8 cellular contexts compared by ENCODE assay signal in genomic region chr13:40777166-40777956, GRCh38. TPM values are rescaled to one million over a fixed set of nuclear protein-coding genes. Genes with fewer than 3 reads are reported as not detected.
DNase-seq lines count a peak whose midpoint lies in the region; ATAC-seq and TF ChIP-seq lines count a peak whose summit lies in the region.

No MANE protein-coding gene starts in this region.

- ATAC-seq in HCT116: peak; percentile 88

- H3K27me3 ChIP-seq in HCT116 (ENCODE audit: insufficient read depth, low read length) (no peaks in the 10 kb centered on the region), SJCRH30 (no peaks in the 10 kb centered on the region), breast epithelium (no peaks in the 10 kb centered on the region)

- RAD21 ChIA-PET in HCT116 (lab: Charles Lee; ENCODE audit: low non-redundant PET in 1 of 2, low total read pairs in 2 of 2, uncharacterized antibody in 2 of 2, unreplicated experiment in 2 of 2): no interaction called here

- CTCF ChIA-PET in HCT116 (lab: Charles Lee): interaction anchor here (0.7 to 1.6 kb wide), 20 partner anchors 9 to 1726 kb away, joined by 3 to 11 read pairs (median 4); partner anchors contain the start of genes ELF1 and SLC25A15

- TF ChIP-seq RAD21 in HCT116 (IDR thresholded peaks at IDR 0.05; ENCODE audit: low read depth): peak; percentile 81

- TF ChIP-seq POLR2A in HCT116 (IDR thresholded peaks at IDR 0.05; ENCODE audit: borderline replicate concordance, extremely low read depth, insufficient read depth, insufficient read length): no peak
- no peak for TF ChIP-seq POLR2A in breast epithelium (IDR thresholded peaks at IDR 0.05)

- H3K9ac ChIP-seq in HCT116 (ENCODE audit: low read length): no peak overlapping the region

- H3K4me1 ChIP-seq in HCT116 (ENCODE audit: control insufficient read depth in 1 of 2, insufficient read depth in 2 of 2, low read length in 2 of 2) (peaks cover 12 to 32% of the 10 kb centered on the region in 2 experiments), SJCRH30 (no peaks in the 10 kb centered on the region; the same call in 1 of the 2 replicates), breast epithelium (no peaks in the 10 kb centered on the region)

- no peaks in the 10 kb centered on the region for H3K9me3 ChIP-seq in HCT116 (ENCODE audit: control insufficient read depth in 1 of 2, insufficient read depth in 1 of 2, low read depth in 1 of 2, low read length in 2 of 2)
- H3K9me3 ChIP-seq in SJCRH30 (replicated peaks): no peaks in the 10 kb centered on the region
- H3K9me3 ChIP-seq in breast epithelium: no peaks in the 10 kb centered on the region

- H3K4me2 ChIP-seq in HCT116 (ENCODE audit: low read length): peak overlapping the region; percentile 72

- DNase-seq in activated CD4-positive, alpha-beta T cell treated with anti-CD3 and anti-CD28 coated beads for 48 hours: peak; percentile 47
- DNase-seq in activated CD4-positive, alpha-beta T cell treated with anti-CD3 and anti-CD28 coated beads, Interleukin-2, amount 50 U/mL, for 4 hours: no peak
- DNase-seq in HCT116 (ENCODE audit: low read depth, low spot score): peak; percentile 65
- DNase-seq in SJCRH30: peak; percentile 55 to 80
- no peak for DNase-seq in breast epithelium (ENCODE audit: low spot score in 2 of 2)
- peak; percentile 62 for DNase-seq in islet precursor cell
- DNase-seq in stimulated activated CD4-positive, alpha-beta T cell treated with anti-CD3 and anti-CD28 coated beads, Interleukin-4, amount 100 ng/mL, for 1 hour: peak; percentile 21

- H3K27ac ChIP-seq in HCT116 (ENCODE audit: low read depth, low read length) (0 out of 2 replicates have a peak overlapping the region, but pooled peaks have one; percentile 4), SJCRH30 (peak overlapping the region; percentile 35), breast epithelium (peak overlapping the region in 1 of 2 donors; percentile 23)

- H2AFZ ChIP-seq in HCT116 (ENCODE audit: low read depth, low read length, poor library complexity, severe bottlenecking): peak overlapping the region; percentile 94

- TF ChIP-seq CTCF in HCT116 (IDR thresholded peaks at IDR 0.05 in 2 of 3, conservative IDR thresholded peaks at IDR 0.05 in 1 of 3; ENCODE audit: borderline replicate concordance in 1 of 3, insufficient read depth in 1 of 3, low read depth in 2 of 3, low read length in 2 of 3) (peak; percentile 58 to 98 (median 81)), LNCAP (IDR thresholded peaks at IDR 0.05) (peak; percentile 58), breast epithelium (IDR thresholded peaks at IDR 0.05) (peak; percentile 47 to 64 (median 59))

- H3K36me3 ChIP-seq in HCT116 (ENCODE audit: control insufficient read depth in 1 of 2, insufficient read depth in 2 of 2, low read length in 2 of 2) (no peaks in the 10 kb centered on the region), SJCRH30 (no peaks in the 10 kb centered on the region), breast epithelium (no peaks in the 10 kb centered on the region)

- H3K4me3 ChIP-seq in HCT116 (replicated peaks in 1 of 2; ENCODE audit: low read depth in 1 of 2, low read length in 2 of 2) (peak overlapping the region in 1 of 2 experiments; percentile 40; a peak in 2 of 4 replicates), SJCRH30 (peak overlapping the region; percentile 51), breast epithelium (peak overlapping the region in 2 of 3 donors; percentile 4 to 40)

- POLR2A ChIA-PET in HCT116 (lab: Charles Lee): interaction anchor here (1.0 kb wide), 1 partner anchor 12 kb away, joined by 3 read pairs; the partner anchor contains the start of gene SLC25A15

- intact Hi-C loops in HCT116 (cut with micrococcal nuclease): loop anchor here (5.0 to 10.0 kb wide), 3 partner anchors 217 to 1090 kb away; no protein-coding TSS in a partner anchor
- intact Hi-C loops in breast epithelium (cut with DNase I; ENCODE audit: low total_unique reads): no loop called here

- H4K20me1 ChIP-seq in HCT116 (ENCODE audit: insufficient read depth): no peaks in the 10 kb centered on the region

- no TSS peak for BruUV-seq in HCT116 (replicated peaks; lab: Mats Ljungman, UMichigan)

- H3K79me2 ChIP-seq in HCT116 (ENCODE audit: insufficient read depth, low read length): no peaks in the 10 kb centered on the region

- no peaks in the 10 kb centered on the region for H3K9me2 ChIP-seq in HCT116 (ENCODE audit: insufficient read depth)

TF ChIP-seq in HCT116, 20 proteins besides CTCF, POLR2A, EP300 and RAD21:
- no peak for TF ChIP-seq SIN3A (IDR thresholded peaks at IDR 0.05; ENCODE audit: low read depth)
- TF ChIP-seq ZNF274 (IDR thresholded peaks at IDR 0.05; ENCODE audit: low read depth, low read length): no peak
- TF ChIP-seq YY1 (IDR thresholded peaks at IDR 0.05; ENCODE audit: extremely low read depth, insufficient replicate concordance, low read depth, low read length): no peak

RNA-seq across cellular contexts. Expression of gene MRPS31, which starts 6.4 kb away (rescaled TPM):
- total RNA-seq in HCT116 (2021; ENCODE audit: unreplicated experiment) (22.8 TPM), breast epithelium (10 to 100 TPM; 15.8 to 29.7 (median 23.3) TPM)
- polyA plus RNA-seq in HCT116 (2012): 9.2 and 12.1 TPM in 2 replicates
- 33.6 and 38.6 TPM in 2 replicates for total RNA-seq in SJCRH30 (2014; rRNA removed; shearing (Covaris generic))

RNA-seq across cellular contexts. Expression of gene SLC25A15, which starts 12.1 kb away (rescaled TPM):
- total RNA-seq in HCT116 (2021; ENCODE audit: unreplicated experiment): 24.5 TPM
- polyA plus RNA-seq in HCT116 (2012): 14.0 and 14.3 TPM in 2 replicates
- total RNA-seq in SJCRH30 (2014; rRNA removed; shearing (Covaris generic)): 29.6 and 31.5 TPM in 2 replicates
- total RNA-seq in breast epithelium: 10 to 100 TPM in 1 of 3 donors, 1 to 10 TPM in 2; 6.9 to 13.4 (median 7.5) TPM

Comparison
In these comparisons a context has a peak if more than half of its experiments do, and no peak if none do; other contexts are left out.
1. DNase-seq: peak in activated CD4-positive, alpha-beta T cell treated with anti-CD3 and anti-CD28 coated beads for 48 hours (single experiment), HCT116 (single experiment), SJCRH30 (2 of 2), islet precursor cell (single experiment) and stimulated activated CD4-positive, alpha-beta T cell treated with anti-CD3 and anti-CD28 coated beads, Interleukin-4, amount 100 ng/mL, for 1 hour (single experiment); none in activated CD4-positive, alpha-beta T cell treated with anti-CD3 and anti-CD28 coated beads, Interleukin-2, amount 50 U/mL, for 4 hours (0 of 2) and breast epithelium (0 of 2).
2. Peak in every context shown above with its lines, with median percentiles within 50 percentile points of each other: CTCF ChIP-seq.